Comparison of ENCODE assay signal across 15 cellular contexts in genomic region chr3:152477422-152477821, GRCh38.
DNase-seq lines count a peak whose midpoint lies in the region; ATAC-seq and TF ChIP-seq lines count a peak whose summit lies in the region.
"Had no signal": no experiment of that assay in that cellular context is flagged by ENCODE, and none has a peak within 500 bp of the region (broad histone marks: within the 10 kb centered on the region; RNA-seq: fewer than 3 reads in every experiment).

No MANE protein-coding gene starts in this region.

- H3K36me3 Mint-ChIP-seq in activated B cell treated with CpG ODN at 0.5 μM for 24 hours (ENCODE audit: low read depth), result peaks cover 26% of the 10 kb centered on the region
- H3K36me3 Mint-ChIP-seq in stimulated activated naive B cell treated with anti-CD40 and anti-IgM and Interleukin-4, amounts not matched to agents 10 μg/mL and 1 μg/mL and 100 μg/mL, for 72 hours, result peaks cover 50 to 55% of the 10 kb centered on the region in 2 donors
- H3K36me3 Mint-ChIP-seq: CD14-positive monocyte had no signal

- POLR2A ChIA-PET in IMR-90 (lab: Charles Lee; ENCODE audit: unreplicated experiment), result no interaction called here
- POLR2A ChIA-PET in activated B cell treated with CpG ODN at 0.5 μM for 24 hours (lab: Charles Lee), result interaction anchor here (1.6 to 4.6 kb wide), 2 partner anchors 18 to 40 kb away, joined by 3 to 22 read pairs; no protein-coding TSS in a partner anchor

- H4K5ac ChIP-seq in IMR-90 (ENCODE audit: low read depth, low read length), result no peak overlapping the region; the same call in 1 of the 2 replicates

- intact Hi-C loops in IMR-90 (cut with micrococcal nuclease), result loop anchor here (10.0 kb wide), 1 partner anchor 487 kb away; no protein-coding TSS in a partner anchor
- intact Hi-C loops in activated B cell treated with CpG ODN at 0.5 μM for 24 hours (cut with micrococcal nuclease), result loop anchor here (10.0 kb wide), 1 partner anchor 357 kb away; the partner anchor contains the start of gene P2RY1

- H3K9ac ChIP-seq in IMR-90 (ENCODE audit: low read depth, low read length), result no peak overlapping the region

- no peaks in the 10 kb centered on the region for H3K27me3 Mint-ChIP-seq in activated B cell treated with CpG ODN at 0.5 μM for 24 hours
- no peaks in the 10 kb centered on the region for H3K27me3 Mint-ChIP-seq in stimulated activated naive B cell treated with anti-CD40 and anti-IgM and Interleukin-4, amounts not matched to agents 10 μg/mL and 1 μg/mL and 100 μg/mL, for 72 hours

- H3K23ac ChIP-seq in IMR-90 (ENCODE audit: low read depth, low read length), result no peak overlapping the region

- H2BK120ac ChIP-seq in IMR-90 (ENCODE audit: low read depth, low read length), result peak overlapping the region; percentile 40; the same call in 1 of the 2 replicates

- no peak overlapping the region for H3K4ac ChIP-seq in IMR-90 (ENCODE audit: low read depth, low read length)

- 0 out of 2 replicates have a peak overlapping the region, but pooled peaks have one; percentile 25 for H2BK20ac ChIP-seq in IMR-90 (ENCODE audit: low read depth, low read length)

- no peaks in the 10 kb centered on the region for H3K36me3 ChIP-seq in IMR-90 (ENCODE audit: control insufficient read depth, insufficient read depth, low read length)

- no peak for TF ChIP-seq POLR2A in IMR-90 (IDR thresholded peaks at IDR 0.05; ENCODE audit: low read depth, low read length)

- dilution Hi-C loops in IMR-90 (cut with HindIII; ENCODE audit: low sequenced_read_pairs, unreplicated experiment), result no loop called here

- no peaks in the 10 kb centered on the region for H3K79me1 ChIP-seq in IMR-90 (ENCODE audit: low read depth in 1 of 2, low read length in 2 of 2)

- peak; percentile 13 for DNase-seq in IMR-90
- DNase-seq in activated B cell treated with CpG ODN at 0.5 μM for 24 hours, result no peak
- peak; percentile 19 for DNase-seq in iris pigment epithelial cell (ENCODE audit: low read depth)
- DNase-seq in stimulated activated naive B cell treated with anti-CD40 and anti-IgM and Interleukin-4, amounts not matched to agents 10 μg/mL and 1 μg/mL and 100 μg/mL, for 72 hours, result no peak
- DNase-seq in dermis blood vessel endothelial cell, result no peak
- DNase-seq: CD8-positive, alpha-beta T cell; COR-L47; DND-41; H7 had no signal

- H3K4me1 Mint-ChIP-seq in activated B cell treated with CpG ODN at 0.5 μM for 24 hours, result peaks cover 62% of the 10 kb centered on the region
- peaks cover 39 to 86% of the 10 kb centered on the region in 2 donors for H3K4me1 Mint-ChIP-seq in stimulated activated naive B cell treated with anti-CD40 and anti-IgM and Interleukin-4, amounts not matched to agents 10 μg/mL and 1 μg/mL and 100 μg/mL, for 72 hours
- H3K4me1 Mint-ChIP-seq: GM23338 had no signal

- CTCF ChIA-PET in IMR-90 (lab: Yijun Ruan, JAX) (interaction anchor here (1.0 kb wide), 1 partner anchor 28 kb away, joined by 8 read pairs; no protein-coding TSS in a partner anchor), activated B cell treated with CpG ODN at 0.5 μM for 24 hours (lab: Charles Lee) (interaction anchor here (0.6 to 5.8 kb wide), 3 partner anchors 44 to 294 kb away, joined by 3 to 106 read pairs (median 33); no protein-coding TSS in a partner anchor)

- H4K20me1 ChIP-seq in IMR-90 (ENCODE audit: insufficient read depth, low read length), result no peaks in the 10 kb centered on the region

- no peak overlapping the region for H2AK5ac ChIP-seq in IMR-90 (ENCODE audit: low read depth, low read length)

- no peak overlapping the region for H4K91ac ChIP-seq in IMR-90 (ENCODE audit: insufficient read depth, low read depth, low read length)

- no peak overlapping the region for H3K18ac ChIP-seq in IMR-90 (ENCODE audit: low read depth, low read length)

- no peak overlapping the region for H2AFZ ChIP-seq in IMR-90 (replicated peaks; ENCODE audit: low read length, poor library complexity)
- H2AFZ ChIP-seq: GM23338 had no signal

- in situ Hi-C loops in IMR-90 (cut with MboI; ENCODE audit: low sequenced_read_pairs), result no loop called here

- no peak overlapping the region for H3K4me3 Mint-ChIP-seq in activated B cell treated with CpG ODN at 0.5 μM for 24 hours
- H3K4me3 Mint-ChIP-seq in stimulated activated naive B cell treated with anti-CD40 and anti-IgM and Interleukin-4, amounts not matched to agents 10 μg/mL and 1 μg/mL and 100 μg/mL, for 72 hours, result no peak overlapping the region
- H3K4me3 Mint-ChIP-seq: CD14-positive monocyte; CD8-positive, alpha-beta T cell; GM23338 had no signal

- H3K9me1 ChIP-seq in IMR-90 (ENCODE audit: insufficient read depth, low read length), result no peaks in the 10 kb centered on the region

- H3K4me2 ChIP-seq in IMR-90 (ENCODE audit: low read depth, low read length), result no peak overlapping the region
- H3K4me2 ChIP-seq: A549, GM23338 had no signal

- H2BK15ac ChIP-seq in IMR-90 (ENCODE audit: low read depth, low read length), result no peak overlapping the region

- H3K4me3 ChIP-seq in IMR-90 (ENCODE audit: insufficient read depth, low read depth, low read length), result no peak overlapping the region
- H3K4me3 ChIP-seq: A549, GM23338 had no signal

- no peak overlapping the region for H3K27ac ChIP-seq in IMR-90 (ENCODE audit: insufficient read depth, low read length)
- H3K27ac ChIP-seq: A549, HL-60 had no signal

- no peak for TF ChIP-seq CTCF in IMR-90 (conservative IDR thresholded peaks at IDR 0.05; ENCODE audit: low read depth, low read length)
- no peak for TF ChIP-seq CTCF in activated B cell treated with CpG ODN at 0.5 μM for 24 hours (IDR thresholded peaks at IDR 0.05)

- TF ChIP-seq RAD21 in IMR-90 (IDR thresholded peaks at IDR 0.05; ENCODE audit: low read length), result no peak

- 0 out of 2 replicates have a peak overlapping the region, but pooled peaks have one; percentile 5 for H3K14ac ChIP-seq in IMR-90 (replicated peaks; ENCODE audit: low read depth, low read length)

- H3K4me1 ChIP-seq in IMR-90 (ENCODE audit: control insufficient read depth, insufficient read depth, low read length), result no peaks in the 10 kb centered on the region
- H3K4me1 ChIP-seq: A549 had no signal

- no peak overlapping the region for H2BK5ac ChIP-seq in IMR-90 (ENCODE audit: low read depth, low read length, poor library complexity, severe bottlenecking)

- H3K56ac ChIP-seq in IMR-90 (ENCODE audit: extremely low read depth, insufficient read depth, low read length), result no peak overlapping the region

- peak overlapping the region; percentile 63 for H3K27ac Mint-ChIP-seq in activated B cell treated with CpG ODN at 0.5 μM for 24 hours
- peak overlapping the region; percentile 87 for H3K27ac Mint-ChIP-seq in stimulated activated naive B cell treated with anti-CD40 and anti-IgM and Interleukin-4, amounts not matched to agents 10 μg/mL and 1 μg/mL and 100 μg/mL, for 72 hours
- H3K27ac Mint-ChIP-seq: CD14-positive monocyte; CD8-positive, alpha-beta T cell; GM23338 had no signal

- 80% methylated on average over 1 of the region's 2 CpGs; no CpG with 5 or more reads in 1 of the 2 experiments for WGBS in IMR-90 (ENCODE audit: extremely low coverage in 2 of 2, insufficient read length in 1 of 2), 2 experiments

- H3K9me3 ChIP-seq in IMR-90 (ENCODE audit: control insufficient read depth, insufficient read depth, low read length), result no peaks in the 10 kb centered on the region; the same call in 1 of the 2 replicates

- 0 out of 4 replicates have a peak overlapping the region, but pooled peaks of 1 of the 2 experiments have one; percentile 41 for H4K8ac ChIP-seq in IMR-90 (ENCODE audit: low read depth in 2 of 2, low read length in 2 of 2)

- no peak overlapping the region for H2AK9ac ChIP-seq in IMR-90 (replicated peaks; ENCODE audit: low read depth, low read length, poor library complexity)

- peaks cover 20% of the 10 kb centered on the region for H3K9me3 Mint-ChIP-seq in activated B cell treated with CpG ODN at 0.5 μM for 24 hours
- peaks cover 15 to 21% of the 10 kb centered on the region in 2 donors for H3K9me3 Mint-ChIP-seq in stimulated activated naive B cell treated with anti-CD40 and anti-IgM and Interleukin-4, amounts not matched to agents 10 μg/mL and 1 μg/mL and 100 μg/mL, for 72 hours

- no TSS peak for BruUV-seq in IMR-90 (replicated peaks; lab: Mats Ljungman, UMichigan)

- ATAC-seq in IMR-90 (ENCODE audit: low read depth) (no peak), activated B cell treated with CpG ODN at 0.5 μM for 24 hours (ENCODE audit: low read depth) (no peak), GM21423 (IDR thresholded peaks at IDR 0.05; ENCODE audit: unreplicated experiment) (no peak), GM18909 (IDR thresholded peaks at IDR 0.05; ENCODE audit: poor library complexity, unreplicated experiment) (no peak)
- no peak for ATAC-seq in stimulated activated naive B cell treated with anti-CD40 and anti-IgM and Interleukin-4, amounts not matched to agents 10 μg/mL and 1 μg/mL and 100 μg/mL, for 72 hours (replicated peaks)
- ATAC-seq: CD8-positive, alpha-beta T cell; GM23338 had no signal

- H3K27me3 ChIP-seq in IMR-90 (ENCODE audit: control insufficient read depth, insufficient read depth, low read length), result no peaks in the 10 kb centered on the region

TF ChIP-seq in IMR-90, 13 proteins besides CTCF, POLR2A, EP300 and RAD21:
- no peak for TF ChIP-seq SMC3 (IDR thresholded peaks at IDR 0.05; ENCODE audit: low read depth, low read length)

Comparison
In these comparisons a context has a peak if more than half of its experiments do, and no peak if none do; other contexts are left out.
1. DNase-seq: peak in IMR-90 (single experiment) and iris pigment epithelial cell (single experiment); none in activated B cell treated with CpG ODN at 0.5 μM for 24 hours (single experiment), stimulated activated naive B cell treated with anti-CD40 and anti-IgM and Interleukin-4, amounts not matched to agents 10 μg/mL and 1 μg/mL and 100 μg/mL, for 72 hours (single experiment) and dermis blood vessel endothelial cell (single experiment).